In the genomic region with DNA sequence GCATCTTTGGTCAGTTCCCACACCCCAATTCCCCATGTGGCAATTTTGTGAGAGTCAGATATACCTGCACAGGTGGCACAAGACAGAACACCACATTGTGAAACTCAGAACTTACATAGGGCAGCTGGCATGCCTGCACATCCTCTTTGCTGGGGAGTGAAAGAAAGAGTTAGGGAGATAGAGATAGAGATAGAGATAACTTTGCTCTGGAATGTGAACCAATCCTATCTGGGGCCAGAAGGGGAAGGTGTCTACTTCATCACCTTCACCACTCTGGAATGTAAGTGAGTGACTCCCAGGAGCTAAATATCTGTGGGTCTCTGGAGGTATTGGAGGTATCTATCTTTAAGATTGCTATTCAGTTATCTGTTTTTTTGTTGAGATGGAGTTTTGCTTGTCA, we compare ENCODE assay signal across 40 cellular contexts.
"Had no signal": no experiment of that assay in that cellular context is flagged by ENCODE, and none has a peak within 500 bp of the region (broad histone marks: within the 10 kb centered on the region; RNA-seq: fewer than 3 reads in every experiment).

No MANE protein-coding gene starts in this region.

- H3K4me3 Mint-ChIP-seq: activated naive CD4-positive, alpha-beta T cell treated with anti-CD3 and anti-CD28 coated beads for 36 hours; activated naive CD4-positive, alpha-beta T cell treated with anti-CD3 and anti-CD28 coated beads, Interleukin-2, amount 10 ng/mL, durations not matched to agents 7 days and 5 days; activated naive CD4-positive, alpha-beta T cell treated with anti-CD3 and anti-CD28 coated beads, Interleukin-2, amount 50 U/mL, for 24 hours; activated naive CD8-positive, alpha-beta T cell; activated naive CD8-positive, alpha-beta T cell treated with anti-CD3 and anti-CD28 coated beads for 36 hours; activated naive CD8-positive, alpha-beta T cell treated with anti-CD3 and anti-CD28 coated beads, Interleukin-2, amount 10 ng/mL, durations not matched to agents 7 days and 5 days; activated naive CD8-positive, alpha-beta T cell treated with anti-CD3 and anti-CD28 coated beads, Interleukin-2, amount 50 U/mL, for 24 hours; activated T-cell treated with anti-CD3 and anti-CD28 coated beads, Interleukin-2, amount 50 U/mL, for 24 hours; activated T-cell treated with anti-CD3 and anti-CD28 coated beads, Interleukin-2, amount 50 U/mL, for 4 hours; activated T-cell treated with anti-CD3 and anti-CD28 coated beads, Interleukin-2, amount 50 U/mL, for 72 hours; activated T-helper 1 cell treated with anti-CD3 and anti-CD28 coated beads, Interleukin-12 subunit alpha, Interleukin-12 subunit beta, Interleukin-2, Interleukin-4 antibody, amounts not matched to agents 30 ng/mL and 10 ng/mL and 1 ng/mL, durations not matched to agents 14 hours and 24 hours and 36 hours; activated T-helper 17 cell treated with anti-CD3 and anti-CD28 coated beads, Interleukin-2, amount 50 U/mL, for 72 hours; brain; central memory CD8-positive, alpha-beta T cell had no signal

- DNase-seq: activated effector memory CD4-positive, alpha-beta T cell treated with anti-CD3 and anti-CD28 coated beads, Interleukin-2, amount 50 U/mL, for 16 hours; activated effector memory CD4-positive, alpha-beta T cell treated with Interleukin-2 at 50 U/mL for 16 hours; activated gamma-delta T cell; activated gamma-delta T cell treated with Interleukin-2 at 50 U/mL for 16 hours; activated naive CD4-positive, alpha-beta T cell; activated naive CD4-positive, alpha-beta T cell treated with anti-CD3 and anti-CD28 coated beads for 36 hours; activated naive CD4-positive, alpha-beta T cell treated with anti-CD3 and anti-CD28 coated beads, Interleukin-2, amount 10 ng/mL, durations not matched to agents 7 days and 5 days; activated naive CD4-positive, alpha-beta T cell treated with anti-CD3 and anti-CD28 coated beads, Interleukin-2, amount 50 U/mL, for 16 hours; activated naive CD4-positive, alpha-beta T cell treated with Interleukin-2 at 50 U/mL for 16 hours; activated naive CD8-positive, alpha-beta T cell treated with anti-CD3 and anti-CD28 coated beads for 36 hours; activated naive CD8-positive, alpha-beta T cell treated with anti-CD3 and anti-CD28 coated beads, Interleukin-2, amount 10 ng/mL, durations not matched to agents 7 days and 5 days; activated naive CD8-positive, alpha-beta T cell treated with anti-CD3 and anti-CD28 coated beads, Interleukin-2, amount 50 U/mL, for 24 hours; activated T-cell treated with anti-CD3 and anti-CD28 coated beads for 4 hours; activated T-cell treated with anti-CD3 and anti-CD28 coated beads, Interleukin-2, amount 50 U/mL, for 1 hour; activated T-cell treated with anti-CD3 and anti-CD28 coated beads, Interleukin-2, amount 50 U/mL, for 24 hours; activated T-cell treated with anti-CD3 and anti-CD28 coated beads, Interleukin-2, amount 50 U/mL, for 4 hours; activated T-cell treated with anti-CD3 and anti-CD28 coated beads, Interleukin-2, amount 50 U/mL, for 48 hours; activated T-cell treated with anti-CD3 and anti-CD28 coated beads, Interleukin-2, amount 50 U/mL, for 72 hours; adrenal gland; amniotic stem cell; amygdala; anterior cingulate cortex; aorta; body of pancreas; brain microvascular endothelial cell; caudate nucleus; central memory CD4-positive, alpha-beta T cell had no signal

- H3K9me3 Mint-ChIP-seq: activated naive CD4-positive, alpha-beta T cell treated with anti-CD3 and anti-CD28 coated beads for 36 hours; activated naive CD4-positive, alpha-beta T cell treated with anti-CD3 and anti-CD28 coated beads, Interleukin-2, amount 10 ng/mL, durations not matched to agents 7 days and 5 days; activated naive CD4-positive, alpha-beta T cell treated with anti-CD3 and anti-CD28 coated beads, Interleukin-2, amount 50 U/mL, for 24 hours; activated naive CD4-positive, alpha-beta T cell treated with anti-CD3 and anti-CD28 coated beads, Interleukin-2, amount 50 U/mL, for 72 hours; activated naive CD8-positive, alpha-beta T cell treated with anti-CD3 and anti-CD28 coated beads for 36 hours; activated naive CD8-positive, alpha-beta T cell treated with anti-CD3 and anti-CD28 coated beads, Interleukin-2, amount 10 ng/mL, durations not matched to agents 7 days and 5 days; activated naive CD8-positive, alpha-beta T cell treated with anti-CD3 and anti-CD28 coated beads, Interleukin-2, amount 50 U/mL, for 24 hours; activated T-cell treated with anti-CD3 and anti-CD28 coated beads, Interleukin-2, amount 50 U/mL, for 24 hours; activated T-cell treated with anti-CD3 and anti-CD28 coated beads, Interleukin-2, amount 50 U/mL, for 4 hours; activated T-helper 1 cell treated with anti-CD3 and anti-CD28 coated beads, Interleukin-12 subunit alpha, Interleukin-12 subunit beta, Interleukin-2, Interleukin-4 antibody, amounts not matched to agents 30 ng/mL and 10 ng/mL and 1 ng/mL, durations not matched to agents 14 hours and 24 hours and 36 hours; activated T-helper 17 cell treated with anti-CD3 and anti-CD28 coated beads, Interleukin-2, amount 50 U/mL, for 72 hours; activated T-helper 2 cell treated with anti-CD3 and anti-CD28 coated beads, Interferon-gamma antibody, Interleukin-2, Interleukin-4, amounts not matched to agents 10 μg/mL and 5 μg/mL and 100 μg/mL, durations not matched to agents 14 hours and 24 hours and 36 hours; brain had no signal

- FAIRE-seq: astrocyte, bronchial epithelial cell had no signal

- H3K4me1 Mint-ChIP-seq: activated naive CD4-positive, alpha-beta T cell treated with anti-CD3 and anti-CD28 coated beads, Interleukin-2, amount 10 ng/mL, durations not matched to agents 7 days and 5 days; activated naive CD4-positive, alpha-beta T cell treated with anti-CD3 and anti-CD28 coated beads, Interleukin-2, amount 50 U/mL, for 24 hours; activated naive CD8-positive, alpha-beta T cell treated with anti-CD3 and anti-CD28 coated beads for 36 hours; activated naive CD8-positive, alpha-beta T cell treated with anti-CD3 and anti-CD28 coated beads, Interleukin-2, amount 10 ng/mL, durations not matched to agents 7 days and 5 days; activated naive CD8-positive, alpha-beta T cell treated with anti-CD3 and anti-CD28 coated beads, Interleukin-2, amount 50 U/mL, for 24 hours; activated T-helper 17 cell treated with anti-CD3 and anti-CD28 coated beads, Interleukin-2, amount 50 U/mL, for 72 hours; brain; central memory CD8-positive, alpha-beta T cell had no signal

- H3K4me3 ChIP-seq: adrenal gland, ascending aorta, body of pancreas, breast epithelium, cardiac muscle cell had no signal

- H3K27ac ChIP-seq: adrenal gland, ascending aorta, body of pancreas, brain microvascular endothelial cell, breast epithelium, cardiac muscle cell had no signal

- ATAC-seq: activated naive CD4-positive, alpha-beta T cell treated with anti-CD3 and anti-CD28 coated beads, Interleukin-2, amount 50 U/mL, for 72 hours; activated naive CD8-positive, alpha-beta T cell treated with anti-CD3 and anti-CD28 coated beads, Interleukin-2, amount 50 U/mL, for 24 hours; activated T-cell treated with anti-CD3 and anti-CD28 coated beads, Interleukin-2, amount 50 U/mL, for 4 hours; activated T-cell treated with anti-CD3 and anti-CD28 coated beads, Interleukin-2, amount 50 U/mL, for 72 hours; activated T-helper 17 cell treated with anti-CD3 and anti-CD28 coated beads, Interleukin-2, amount 50 U/mL, for 72 hours; body of pancreas had no signal

- H3K4me1 ChIP-seq: adrenal gland, ascending aorta, breast epithelium had no signal

- H3K27ac Mint-ChIP-seq: activated naive CD4-positive, alpha-beta T cell treated with anti-CD3 and anti-CD28 coated beads for 36 hours; activated naive CD4-positive, alpha-beta T cell treated with anti-CD3 and anti-CD28 coated beads, Interleukin-2, amount 10 ng/mL, durations not matched to agents 7 days and 5 days; activated naive CD4-positive, alpha-beta T cell treated with anti-CD3 and anti-CD28 coated beads, Interleukin-2, amount 50 U/mL, for 24 hours; activated naive CD4-positive, alpha-beta T cell treated with anti-CD3 and anti-CD28 coated beads, Interleukin-2, amount 50 U/mL, for 72 hours; activated naive CD8-positive, alpha-beta T cell; activated naive CD8-positive, alpha-beta T cell treated with anti-CD3 and anti-CD28 coated beads for 36 hours; activated naive CD8-positive, alpha-beta T cell treated with anti-CD3 and anti-CD28 coated beads, Interleukin-2, amount 10 ng/mL, durations not matched to agents 7 days and 5 days; activated naive CD8-positive, alpha-beta T cell treated with anti-CD3 and anti-CD28 coated beads, Interleukin-2, amount 50 U/mL, for 24 hours; activated T-cell treated with anti-CD3 and anti-CD28 coated beads, Interleukin-2, amount 50 U/mL, for 24 hours; activated T-cell treated with anti-CD3 and anti-CD28 coated beads, Interleukin-2, amount 50 U/mL, for 72 hours; activated T-helper 1 cell treated with anti-CD3 and anti-CD28 coated beads, Interleukin-12 subunit alpha, Interleukin-12 subunit beta, Interleukin-2, Interleukin-4 antibody, amounts not matched to agents 30 ng/mL and 10 ng/mL and 1 ng/mL, durations not matched to agents 14 hours and 24 hours and 36 hours; activated T-helper 17 cell treated with anti-CD3 and anti-CD28 coated beads, Interleukin-2, amount 50 U/mL, for 72 hours; activated T-helper 2 cell treated with anti-CD3 and anti-CD28 coated beads, Interferon-gamma antibody, Interleukin-2, Interleukin-4, amounts not matched to agents 10 μg/mL and 5 μg/mL and 100 μg/mL, durations not matched to agents 14 hours and 24 hours and 36 hours; brain had no signal

- H3K36me3 ChIP-seq: adrenal gland, ascending aorta, brain microvascular endothelial cell, breast epithelium, cardiac muscle cell had no signal

- H3K27me3 Mint-ChIP-seq: activated naive CD4-positive, alpha-beta T cell treated with anti-CD3 and anti-CD28 coated beads, Interleukin-2, amount 10 ng/mL, durations not matched to agents 7 days and 5 days; activated naive CD4-positive, alpha-beta T cell treated with anti-CD3 and anti-CD28 coated beads, Interleukin-2, amount 50 U/mL, for 24 hours; activated naive CD8-positive, alpha-beta T cell; activated naive CD8-positive, alpha-beta T cell treated with anti-CD3 and anti-CD28 coated beads for 36 hours; activated naive CD8-positive, alpha-beta T cell treated with anti-CD3 and anti-CD28 coated beads, Interleukin-2, amount 10 ng/mL, durations not matched to agents 7 days and 5 days; activated naive CD8-positive, alpha-beta T cell treated with anti-CD3 and anti-CD28 coated beads, Interleukin-2, amount 50 U/mL, for 24 hours; activated T-cell treated with anti-CD3 and anti-CD28 coated beads, Interleukin-2, amount 50 U/mL, for 24 hours; activated T-helper 17 cell treated with anti-CD3 and anti-CD28 coated beads, Interleukin-2, amount 50 U/mL, for 72 hours; brain; central memory CD8-positive, alpha-beta T cell had no signal

- H3K9me3 ChIP-seq: adrenal gland, ascending aorta, body of pancreas, breast epithelium had no signal

- H3K27me3 ChIP-seq: adrenal gland, ascending aorta, body of pancreas, brain microvascular endothelial cell, breast epithelium, cardiac muscle cell had no signal

- H3K36me3 Mint-ChIP-seq: activated naive CD4-positive, alpha-beta T cell treated with anti-CD3 and anti-CD28 coated beads, Interleukin-2, amount 10 ng/mL, durations not matched to agents 7 days and 5 days; activated naive CD4-positive, alpha-beta T cell treated with anti-CD3 and anti-CD28 coated beads, Interleukin-2, amount 50 U/mL, for 24 hours; activated naive CD4-positive, alpha-beta T cell treated with anti-CD3 and anti-CD28 coated beads, Interleukin-2, amount 50 U/mL, for 72 hours; activated naive CD8-positive, alpha-beta T cell; activated naive CD8-positive, alpha-beta T cell treated with anti-CD3 and anti-CD28 coated beads for 36 hours; activated naive CD8-positive, alpha-beta T cell treated with anti-CD3 and anti-CD28 coated beads, Interleukin-2, amount 10 ng/mL, durations not matched to agents 7 days and 5 days; brain had no signal
